Comparison of ENCODE assay signal across 13 cellular contexts in the genomic region with DNA sequence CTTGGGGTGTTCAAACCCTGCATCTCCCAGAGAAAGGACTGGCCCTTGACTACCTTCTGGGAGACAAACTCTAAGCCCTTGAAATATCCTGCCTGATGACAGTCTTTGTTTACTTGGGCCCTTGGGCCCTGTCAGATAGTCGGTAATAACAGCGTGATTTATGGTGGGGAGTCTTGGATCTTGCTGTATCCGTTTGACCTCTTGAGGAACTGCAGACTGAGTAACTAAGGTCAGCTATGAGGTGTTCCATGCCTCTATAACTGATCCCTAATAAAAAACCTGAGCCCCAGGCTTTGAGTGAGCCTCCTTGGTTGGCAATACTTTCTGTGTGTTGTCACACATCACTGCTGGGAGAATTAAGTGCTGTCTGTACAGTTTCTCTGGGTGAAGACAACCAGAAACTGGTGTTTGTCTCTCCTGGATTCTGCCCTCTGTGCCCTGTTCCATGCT. TPM values are rescaled to one million over a fixed set of nuclear protein-coding genes. Genes with fewer than 3 reads are reported as not detected.
DNase-seq lines count a peak whose midpoint lies in the region; ATAC-seq and TF ChIP-seq lines count a peak whose summit lies in the region.
"Had no signal": no experiment of that assay in that cellular context is flagged by ENCODE, and none has a peak within 500 bp of the region (broad histone marks: within the 10 kb centered on the region; RNA-seq: fewer than 3 reads in every experiment).

No MANE protein-coding gene starts in this region.

- POLR2A ChIA-PET in BJ (lab: Charles Lee) = no interaction called here
- POLR2A ChIA-PET in HEK293T (lab: Yijun Ruan, JAX) = interaction anchor here (1.1 kb wide), 1 partner anchor 10 kb away, joined by 4 read pairs; no protein-coding TSS in a partner anchor

- H3K4me1 Mint-ChIP-seq in activated T-cell treated with anti-CD3 and anti-CD28 coated beads, Interleukin-2, amount 50 U/mL, for 4 hours (ENCODE audit: low read depth) = no peaks in the 10 kb centered on the region
- H3K4me1 Mint-ChIP-seq: stimulated activated effector memory CD8-positive, alpha-beta T cell treated with anti-CD3 and anti-CD28 coated beads, Interleukin-12 subunit alpha, Interleukin-12 subunit beta, amount 100 ng/mL, for 72 hours had no signal

- ATAC-seq in GM21515 (IDR thresholded peaks at IDR 0.05; ENCODE audit: unreplicated experiment) (no peak), HG02884 (IDR thresholded peaks at IDR 0.05; ENCODE audit: unreplicated experiment) (no peak)
- ATAC-seq in activated T-cell treated with anti-CD3 and anti-CD28 coated beads, Interleukin-2, amount 50 U/mL, for 4 hours = no peak
- ATAC-seq: stimulated activated effector memory CD8-positive, alpha-beta T cell treated with anti-CD3 and anti-CD28 coated beads, Interleukin-12 subunit alpha, Interleukin-12 subunit beta, amount 100 ng/mL, for 72 hours had no signal

- H3K27ac ChIP-seq in dorsolateral prefrontal cortex = no peak overlapping the region

- no peaks in the 10 kb centered on the region for H3K36me3 ChIP-seq in BJ (ENCODE audit: control insufficient read depth, insufficient read depth, low read length)

- no peaks in the 10 kb centered on the region for H3K36me3 Mint-ChIP-seq in activated T-cell treated with anti-CD3 and anti-CD28 coated beads, Interleukin-2, amount 50 U/mL, for 4 hours (ENCODE audit: insufficient read depth)
- H3K36me3 Mint-ChIP-seq: stimulated activated effector memory CD8-positive, alpha-beta T cell treated with anti-CD3 and anti-CD28 coated beads, Interleukin-12 subunit alpha, Interleukin-12 subunit beta, amount 100 ng/mL, for 72 hours had no signal

- no peaks in the 10 kb centered on the region for H3K9me3 Mint-ChIP-seq in activated T-cell treated with anti-CD3 and anti-CD28 coated beads, Interleukin-2, amount 50 U/mL, for 4 hours
- H3K9me3 Mint-ChIP-seq: stimulated activated effector memory CD8-positive, alpha-beta T cell treated with anti-CD3 and anti-CD28 coated beads, Interleukin-12 subunit alpha, Interleukin-12 subunit beta, amount 100 ng/mL, for 72 hours had no signal

- no peak for TF ChIP-seq CTCF in BJ (IDR thresholded peaks at IDR 0.05; ENCODE audit: insufficient read depth, low read depth, low read length)
- TF ChIP-seq CTCF in dorsolateral prefrontal cortex (IDR thresholded peaks at IDR 0.05 in 54 of 56, conservative IDR thresholded peaks at IDR 0.05 in 2 of 56; ENCODE audit: low read depth in 1 of 56, partially characterized antibody in 56 of 56) = no peak

- H3K27me3 ChIP-seq in BJ (ENCODE audit: control insufficient read depth, insufficient read depth, low read length) (no peaks in the 10 kb centered on the region), dorsolateral prefrontal cortex (no peaks in the 10 kb centered on the region)

- H3K27me3 Mint-ChIP-seq in activated T-cell treated with anti-CD3 and anti-CD28 coated beads, Interleukin-2, amount 50 U/mL, for 4 hours (ENCODE audit: low read depth) = peaks cover 4% of the 10 kb centered on the region

- H3K4me3 Mint-ChIP-seq in activated T-cell treated with anti-CD3 and anti-CD28 coated beads, Interleukin-2, amount 50 U/mL, for 4 hours = no peak overlapping the region
- H3K4me3 Mint-ChIP-seq: stimulated activated effector memory CD8-positive, alpha-beta T cell treated with anti-CD3 and anti-CD28 coated beads, Interleukin-12 subunit alpha, Interleukin-12 subunit beta, amount 100 ng/mL, for 72 hours had no signal

- CTCF ChIA-PET in BJ (lab: Yijun Ruan, JAX) = interaction anchor here (1.0 kb wide), 1 partner anchor 50 kb away, joined by 3 read pairs; no protein-coding TSS in a partner anchor
- CTCF ChIA-PET in HEK293T (lab: Yijun Ruan, JAX) = interaction anchor here (0.8 to 1.9 kb wide), 3 partner anchors 9 to 14 kb away, joined by 3 to 6 read pairs (median 4); no protein-coding TSS in a partner anchor

- intact Hi-C loops in dorsolateral prefrontal cortex (cut with DNase I) = no loop called here

- H3K4me3 ChIP-seq in BJ (ENCODE audit: low read depth, low read length) (no peak overlapping the region), dorsolateral prefrontal cortex (no peak overlapping the region)

- DNase-seq in BJ (ENCODE audit: low read depth) (peak; percentile 39), HEK293T (ENCODE audit: extremely low spot score) (peak; percentile 28), RPMI7951 (ENCODE audit: low read depth) (peak; percentile 65), kidney glomerular epithelial cell (lab: John Stamatoyannopoulos, UW) (peak; percentile 71), dorsolateral prefrontal cortex (no peak)
- DNase-seq in activated T-cell treated with anti-CD3 and anti-CD28 coated beads, Interleukin-2, amount 50 U/mL, for 4 hours = no peak
- DNase-seq: DND-41, midbrain, NCI-H2081, RPMI8226 had no signal

TF ChIP-seq in HEK293T, 16 proteins besides CTCF, POLR2A, EP300 and RAD21:
- no peak for TF ChIP-seq ZNF384 (IDR thresholded peaks at IDR 0.05)
- TF ChIP-seq, protein P1, sequence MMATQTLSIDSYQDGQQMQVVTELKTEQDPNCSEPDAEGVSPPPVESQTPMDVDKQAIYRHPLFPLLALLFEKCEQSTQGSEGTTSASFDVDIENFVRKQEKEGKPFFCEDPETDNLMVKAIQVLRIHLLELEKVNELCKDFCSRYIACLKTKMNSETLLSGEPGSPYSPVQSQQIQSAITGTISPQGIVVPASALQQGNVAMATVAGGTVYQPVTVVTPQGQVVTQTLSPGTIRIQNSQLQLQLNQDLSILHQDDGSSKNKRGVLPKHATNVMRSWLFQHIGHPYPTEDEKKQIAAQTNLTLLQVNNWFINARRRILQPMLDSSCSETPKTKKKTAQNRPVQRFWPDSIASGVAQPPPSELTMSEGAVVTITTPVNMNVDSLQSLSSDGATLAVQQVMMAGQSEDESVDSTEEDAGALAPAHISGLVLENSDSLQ (IDR thresholded peaks at IDR 0.05) = peak; percentile 95
- peak; percentile 7; the same call in 1 of the 2 replicates for TF ChIP-seq CTBP1 (IDR thresholded peaks at IDR 0.05; ENCODE audit: borderline replicate concordance)
- no peak for TF ChIP-seq LEF1 (IDR thresholded peaks at IDR 0.05; ENCODE audit: borderline replicate concordance)
- TF ChIP-seq SUZ12 (IDR thresholded peaks at IDR 0.05) = no peak

RNA-seq across cellular contexts. Expression of gene ANKRD33B, which starts 56.3 kb away (rescaled TPM):
- polyA plus RNA-seq in BJ (2011; rRNA removed) = 2.4 and 3.4 TPM in 2 replicates
- 9.7 and 9.8 TPM in 2 replicates for polyA minus RNA-seq in BJ (2011; rRNA and poly(A)+ RNA removed)
- total RNA-seq in RPMI7951 (2014; rRNA removed; shearing (Covaris generic)) = 0.36 and 0.59 TPM in 2 replicates
- 10 to 100 TPM in 1 of 3 donors, 1 to 10 TPM in 2; 7.7 to 20.2 (median 9.7) TPM for total RNA-seq in activated T-cell treated with anti-CD3 and anti-CD28 coated beads, Interleukin-2, amount 50 U/mL, for 4 hours
- total RNA-seq in dorsolateral prefrontal cortex = 10 to 100 TPM; 10.4 to 61.6 (median 31.4) TPM

Comparison
In these comparisons a context has a peak if more than half of its experiments do, and no peak if none do; other contexts are left out.
1. DNase-seq: peak in BJ (single experiment), HEK293T (single experiment), RPMI7951 (single experiment) and kidney glomerular epithelial cell (single experiment); none in activated T-cell treated with anti-CD3 and anti-CD28 coated beads, Interleukin-2, amount 50 U/mL, for 4 hours (single experiment) and dorsolateral prefrontal cortex (0 of 10).